In the genomic region with DNA sequence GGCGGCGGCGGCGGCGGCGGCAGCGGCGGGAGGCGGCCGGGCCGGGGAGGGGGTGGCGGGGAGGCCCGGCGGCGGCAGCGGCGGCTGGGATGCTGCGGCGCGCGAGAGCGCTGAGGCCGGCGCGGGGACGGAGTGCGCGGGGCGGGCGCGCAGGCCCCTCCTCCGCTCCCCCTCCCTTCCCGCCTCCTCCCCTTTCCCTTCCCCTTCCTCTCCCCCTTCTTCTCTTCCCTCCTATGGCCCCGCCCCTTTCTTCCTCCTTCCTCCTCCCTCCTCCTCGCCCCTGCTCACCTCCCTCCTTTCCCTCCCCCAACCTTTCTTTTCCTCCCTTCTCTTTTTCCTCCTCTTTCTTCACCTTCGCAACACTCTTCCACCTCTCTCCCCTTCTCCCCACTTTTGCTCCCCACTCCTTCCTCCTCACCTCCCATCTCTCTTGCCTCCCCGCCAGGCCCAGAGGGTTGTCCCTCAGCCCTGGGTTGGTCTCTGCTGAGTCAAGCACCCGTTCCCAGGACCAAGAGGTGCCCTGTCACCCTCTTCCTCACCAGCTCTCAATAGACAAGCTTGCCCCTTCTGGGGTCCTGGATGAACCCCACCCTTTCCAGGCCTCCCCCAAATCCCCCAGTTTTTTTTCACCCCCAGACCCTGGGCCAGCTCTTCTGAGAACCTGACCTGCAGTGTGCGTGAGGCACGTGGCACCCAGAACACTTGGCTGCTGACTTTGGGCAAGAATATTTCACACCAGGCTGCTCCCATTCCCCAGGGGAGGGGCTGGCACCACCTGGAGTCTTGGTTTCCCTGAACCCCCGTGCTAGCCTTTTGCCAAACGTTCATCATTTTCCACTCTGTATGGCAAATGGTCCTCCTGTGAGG, we compare ENCODE assay signal across 8 cellular contexts. TPM values are rescaled to one million over a fixed set of nuclear protein-coding genes. Genes with fewer than 3 reads are reported as not detected.
DNase-seq lines count a peak whose midpoint lies in the region; ATAC-seq lines count a peak whose summit lies in the region.

A gene with protein sequence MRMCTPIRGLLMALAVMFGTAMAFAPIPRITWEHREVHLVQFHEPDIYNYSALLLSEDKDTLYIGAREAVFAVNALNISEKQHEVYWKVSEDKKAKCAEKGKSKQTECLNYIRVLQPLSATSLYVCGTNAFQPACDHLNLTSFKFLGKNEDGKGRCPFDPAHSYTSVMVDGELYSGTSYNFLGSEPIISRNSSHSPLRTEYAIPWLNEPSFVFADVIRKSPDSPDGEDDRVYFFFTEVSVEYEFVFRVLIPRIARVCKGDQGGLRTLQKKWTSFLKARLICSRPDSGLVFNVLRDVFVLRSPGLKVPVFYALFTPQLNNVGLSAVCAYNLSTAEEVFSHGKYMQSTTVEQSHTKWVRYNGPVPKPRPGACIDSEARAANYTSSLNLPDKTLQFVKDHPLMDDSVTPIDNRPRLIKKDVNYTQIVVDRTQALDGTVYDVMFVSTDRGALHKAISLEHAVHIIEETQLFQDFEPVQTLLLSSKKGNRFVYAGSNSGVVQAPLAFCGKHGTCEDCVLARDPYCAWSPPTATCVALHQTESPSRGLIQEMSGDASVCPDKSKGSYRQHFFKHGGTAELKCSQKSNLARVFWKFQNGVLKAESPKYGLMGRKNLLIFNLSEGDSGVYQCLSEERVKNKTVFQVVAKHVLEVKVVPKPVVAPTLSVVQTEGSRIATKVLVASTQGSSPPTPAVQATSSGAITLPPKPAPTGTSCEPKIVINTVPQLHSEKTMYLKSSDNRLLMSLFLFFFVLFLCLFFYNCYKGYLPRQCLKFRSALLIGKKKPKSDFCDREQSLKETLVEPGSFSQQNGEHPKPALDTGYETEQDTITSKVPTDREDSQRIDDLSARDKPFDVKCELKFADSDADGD (minus strand): TSS at position 136 of the 867 bp plus-strand sequence. CDS start 92,657 bp downstream, outside the sequence.

- H3K9ac ChIP-seq in Karpas-422 (ENCODE audit: low read length) (peak within 1 kb of the TSS; percentile 73), SK-N-MC (ENCODE audit: insufficient read length) (peak within 1 kb of the TSS; percentile 73)

- ATAC-seq in HG02973 (IDR thresholded peaks at IDR 0.05; ENCODE audit: unreplicated experiment), result no peak

- no peaks in the 10 kb centered on the region for H3K79me2 ChIP-seq in Karpas-422 (ENCODE audit: low read length)

- peak within 1 kb of the TSS; percentile 90; the same call in 1 of the 2 replicates for H2AFZ ChIP-seq in Karpas-422 (ENCODE audit: low read length)

- H3K9me2 ChIP-seq in Karpas-422 (replicated peaks; ENCODE audit: insufficient read depth, low read length), result no peaks in the 10 kb centered on the region

- no peaks in the 10 kb centered on the region for H3K27me3 ChIP-seq in Karpas-422 (ENCODE audit: low read length)

- DNase-seq in C1 segment of cervical spinal cord (lab: John Stamatoyannopoulos, UW), result peak in 8 of 14 donors; percentile 32 to 74 (median 60)
- peak; percentile 47 for DNase-seq in GM19240 (ENCODE audit: insufficient read length, low spot score)
- DNase-seq in Karpas-422, result peak; percentile 75
- no peak for DNase-seq in SK-N-MC (ENCODE audit: low read depth, low spot score)
- DNase-seq in astrocyte of the hippocampus (ENCODE audit: low read depth, low spot score), result peak; percentile 76
- DNase-seq in iPS DF 19.7 (ENCODE audit: low read depth, low spot score), result peak; percentile 68
- DNase-seq in retina, result peak; percentile 49

- no peaks in the 10 kb centered on the region for H3K36me3 ChIP-seq in Karpas-422 (ENCODE audit: insufficient read depth, low read length)
- no peaks in the 10 kb centered on the region for H3K36me3 ChIP-seq in SK-N-MC (ENCODE audit: insufficient read depth, low read length)

- H3K4me3 ChIP-seq in Karpas-422 (ENCODE audit: low read length), result peak within 1 kb of the TSS; percentile 76
- peak within 1 kb of the TSS; percentile 76 for H3K4me3 ChIP-seq in SK-N-MC

- H3K27ac ChIP-seq in Karpas-422 (ENCODE audit: low read length) (no peak within 1 kb of the TSS), SK-N-MC (0 out of 2 replicates have a peak within 1 kb of the TSS, but pooled peaks have one; percentile 10)

- peaks cover 10% of the 10 kb centered on the region; the same call in 1 of the 2 replicates for H4K20me1 ChIP-seq in Karpas-422 (ENCODE audit: insufficient read depth, low read depth, low read length)

- peak within 1 kb of the TSS; percentile 67 for H3K4me2 ChIP-seq in Karpas-422 (ENCODE audit: low read depth, low read length, poor library complexity, severe bottlenecking)

- H3K4me1 ChIP-seq in Karpas-422 (ENCODE audit: low read length), result peaks cover 47% of the 10 kb centered on the region

- H3K9me3 ChIP-seq in Karpas-422 (ENCODE audit: low read length) (no peaks in the 10 kb centered on the region), SK-N-MC (ENCODE audit: low read depth, low read length) (no peaks in the 10 kb centered on the region)

RNA-seq across cellular contexts. Expression of the gene that starts here (rescaled TPM):
- 2.3 and 5.3 TPM in 2 replicates for total RNA-seq in Karpas-422 (2014; rRNA removed; shearing (Covaris generic); ENCODE audit: low replicate concordance)
